Comparison of ENCODE assay signal across 29 cellular contexts in genomic region chr4:10729366-10729765, GRCh38. TPM values are rescaled to one million over a fixed set of nuclear protein-coding genes. Genes with fewer than 3 reads are reported as not detected.
"Had no signal": no experiment of that assay in that cellular context is flagged by ENCODE, and none has a peak within 500 bp of the region (broad histone marks: within the 10 kb centered on the region; RNA-seq: fewer than 3 reads in every experiment).

No MANE protein-coding gene starts in this region.

- H3K4me3 ChIP-seq: breast epithelium, SK-N-MC had no signal

- H3K27me3 Mint-ChIP-seq: activated B cell treated with CpG ODN at 0.5 μM for 24 hours; activated naive CD8-positive, alpha-beta T cell treated with anti-CD3 and anti-CD28 coated beads, Interleukin-2, amount 10 ng/mL, durations not matched to agents 7 days and 5 days had no signal

- H3K36me3 Mint-ChIP-seq: T-cell had no signal

- H3K27me3 ChIP-seq: breast epithelium had no signal

- H3K27ac ChIP-seq: breast epithelium, KMS-11, SK-N-MC had no signal

- H3K9me3 Mint-ChIP-seq: activated CD4-positive, alpha-beta memory T cell treated with anti-CD3 and anti-CD28 coated beads, Interleukin-2, amount 10 ng/mL, durations not matched to agents 7 days and 5 days; activated naive CD8-positive, alpha-beta T cell treated with anti-CD3 and anti-CD28 coated beads, Interleukin-2, amount 10 ng/mL, durations not matched to agents 7 days and 5 days; activated T-cell treated with anti-CD3 and anti-CD28 coated beads, Interleukin-2, amount 50 U/mL, for 4 hours; T-cell had no signal

- H3K36me3 ChIP-seq: breast epithelium had no signal

- FAIRE-seq: TTC549 had no signal

- DNase-seq: activated B cell treated with CpG ODN at 0.5 μM for 24 hours; activated CD4-positive, alpha-beta memory T cell treated with anti-CD3 and anti-CD28 coated beads, Interleukin-2, amount 10 ng/mL, durations not matched to agents 7 days and 5 days; activated CD4-positive, alpha-beta T cell treated with anti-CD3 and anti-CD28 coated beads for 1 hour; activated CD4-positive, alpha-beta T cell treated with anti-CD3 and anti-CD28 coated beads, Interleukin-2, amount 50 U/mL, for 1 hour; activated CD8-positive, alpha-beta memory T cell treated with anti-CD3 and anti-CD28 coated beads, Interleukin-2, amount 50 U/mL, for 48 hours; activated naive CD4-positive, alpha-beta T cell; activated naive CD8-positive, alpha-beta T cell treated with anti-CD3 and anti-CD28 coated beads, Interleukin-2, amount 10 ng/mL, durations not matched to agents 7 days and 5 days; activated T-cell treated with anti-CD3 and anti-CD28 coated beads, Interleukin-2, amount 50 U/mL, for 4 hours; aorta; caudate nucleus; NCI-H1092; NCI-H1417; NCI-H1930; NCI-H2171; NCI-H226; NCI-H526 treated with DMSO at 0.1 percent for 48 hours; NCI-H82; RPMI8226; T-cell; T1000 had no signal

- H3K4me3 Mint-ChIP-seq: activated B cell treated with CpG ODN at 0.5 μM for 24 hours; activated CD4-positive, alpha-beta memory T cell treated with anti-CD3 and anti-CD28 coated beads, Interleukin-2, amount 10 ng/mL, durations not matched to agents 7 days and 5 days; activated naive CD8-positive, alpha-beta T cell treated with anti-CD3 and anti-CD28 coated beads, Interleukin-2, amount 10 ng/mL, durations not matched to agents 7 days and 5 days; activated T-cell treated with anti-CD3 and anti-CD28 coated beads, Interleukin-2, amount 50 U/mL, for 4 hours; T-cell had no signal

- ATAC-seq: Panc1, Right ventricle myocardium inferior, T-cell had no signal

- H3K9ac ChIP-seq: KMS-11 had no signal

- H3K4me1 ChIP-seq: breast epithelium had no signal

- H3K27ac Mint-ChIP-seq: activated B cell treated with CpG ODN at 0.5 μM for 24 hours; activated CD4-positive, alpha-beta memory T cell treated with anti-CD3 and anti-CD28 coated beads, Interleukin-2, amount 10 ng/mL, durations not matched to agents 7 days and 5 days; activated naive CD8-positive, alpha-beta T cell treated with anti-CD3 and anti-CD28 coated beads, Interleukin-2, amount 10 ng/mL, durations not matched to agents 7 days and 5 days; T-cell had no signal

- H3K4me2 ChIP-seq: KMS-11 had no signal

- H3K9me3 ChIP-seq: breast epithelium had no signal

RNA-seq across cellular contexts. Expression of gene CLNK, which starts 44.8 kb away (rescaled TPM):
- total RNA-seq: activated naive CD8-positive, alpha-beta T cell treated with anti-CD3 and anti-CD28 coated beads, Interleukin-2, amount 10 ng/mL, durations not matched to agents 7 days and 5 days; cerebellum; MCF 10A; NCI-H460; Right ventricle myocardium inferior had no signal
- polyA plus RNA-seq: aorta had no signal
